In genomic region chr13:51221674-51222509, GRCh38 we compare ENCODE assay signal across 8 cellular contexts. TPM values are rescaled to one million over a fixed set of nuclear protein-coding genes. Genes with fewer than 3 reads are reported as not detected.
A peak's percentile ranks its signal among the peaks of the same experiment; 100 is the strongest.
DNase-seq lines count a peak whose midpoint lies in the region; ATAC-seq and TF ChIP-seq lines count a peak whose summit lies in the region.

TSS of gene FAM124A (plus strand) at chr13:51222398. CDS start at chr13:51222502, 104 bp downstream.

- peak; percentile 32; the same call in 1 of the 3 replicates for TF ChIP-seq CTCF in H9 (conservative IDR thresholded peaks at IDR 0.05)
- TF ChIP-seq CTCF in activated CD8-positive, alpha-beta T cell treated with anti-CD3 and anti-CD28 coated beads for 36 hours (IDR thresholded peaks at IDR 0.05): no peak

- peaks cover 11% of the 10 kb centered on the region; the same call in 1 of the 2 replicates for H3K79me2 ChIP-seq in H9 (ENCODE audit: insufficient read depth, low read length)

- H3K4me1 Mint-ChIP-seq in H9: peaks cover 49 to 54% of the 10 kb centered on the region in 2 experiments
- H3K4me1 Mint-ChIP-seq in activated CD8-positive, alpha-beta T cell treated with anti-CD3 and anti-CD28 coated beads for 36 hours (ENCODE audit: low read depth): no peaks in the 10 kb centered on the region

- peak within 1 kb of the TSS; percentile 32 for H3K4me3 ChIP-seq in mononuclear cell (ENCODE audit: low read length)

- peak within 1 kb of the TSS; percentile 89 for H3K4me2 ChIP-seq in H9 (ENCODE audit: insufficient read depth, insufficient read length, low read length)

- H3K27me3 Mint-ChIP-seq in H9 (ENCODE audit: low read depth): peaks cover 9% of the 10 kb centered on the region
- peaks cover 43% of the 10 kb centered on the region for H3K27me3 Mint-ChIP-seq in activated CD8-positive, alpha-beta T cell treated with anti-CD3 and anti-CD28 coated beads for 36 hours

- CTCF ChIA-PET in activated CD8-positive, alpha-beta T cell treated with anti-CD3 and anti-CD28 coated beads for 36 hours (lab: Charles Lee): interaction anchor here (1.0 to 3.2 kb wide), 3 partner anchors 28 to 96 kb away, joined by 3 to 21 read pairs (median 3); no protein-coding TSS in a partner anchor

- peak within 1 kb of the TSS; percentile 41 for H3K14ac ChIP-seq in H9 (ENCODE audit: insufficient read depth, low read length)

- peaks cover 0 to 3% of the 10 kb centered on the region in 2 experiments; a peak in 3 of 5 replicates for H3K9me3 Mint-ChIP-seq in H9
- H3K9me3 Mint-ChIP-seq in activated CD8-positive, alpha-beta T cell treated with anti-CD3 and anti-CD28 coated beads for 36 hours: no peaks in the 10 kb centered on the region

- H4K91ac ChIP-seq in H9 (ENCODE audit: insufficient read length, low read depth, low read length): no peak within 1 kb of the TSS

- H3K4me1 ChIP-seq in H9 (ENCODE audit: insufficient read depth, low read length) (peaks cover 23% of the 10 kb centered on the region), mononuclear cell (ENCODE audit: insufficient read depth, low read length) (peaks cover 28% of the 10 kb centered on the region)

- H2BK15ac ChIP-seq in H9 (ENCODE audit: low read depth, low read length): no peak within 1 kb of the TSS

- H3K23me2 ChIP-seq in H9 (ENCODE audit: insufficient read length, low read depth, low read length, poor library complexity, severe bottlenecking): peaks cover 17% of the 10 kb centered on the region

- POLR2A ChIA-PET in activated CD8-positive, alpha-beta T cell treated with anti-CD3 and anti-CD28 coated beads for 36 hours (lab: Charles Lee): no interaction called here

- H3K9me3 ChIP-seq in H9 (ENCODE audit: control insufficient read depth, low read depth, low read length) (no peaks in the 10 kb centered on the region), mononuclear cell (ENCODE audit: low read depth, low read length) (no peaks in the 10 kb centered on the region)

- H4K8ac ChIP-seq in H9 (replicated peaks; ENCODE audit: insufficient read length, low read depth, low read length): no peak within 1 kb of the TSS

- no peak within 1 kb of the TSS for H2BK120ac ChIP-seq in H9 (ENCODE audit: low read depth, low read length, poor library complexity, severe bottlenecking)

- H3K4me3 Mint-ChIP-seq in H9: peak within 1 kb of the TSS; percentile 89 to 92
- peak within 1 kb of the TSS; percentile 68 for H3K4me3 Mint-ChIP-seq in activated CD8-positive, alpha-beta T cell treated with anti-CD3 and anti-CD28 coated beads for 36 hours

- H2BK20ac ChIP-seq in H9 (ENCODE audit: low read depth, low read length, poor library complexity, severe bottlenecking): no peak within 1 kb of the TSS

- no peak within 1 kb of the TSS for H3K4ac ChIP-seq in H9 (ENCODE audit: low read depth, low read length)

- peaks cover 16 to 26% (median 21%) of the 10 kb centered on the region in 3 experiments; a peak in 6 of 7 replicates for H3K36me3 Mint-ChIP-seq in H9 (ENCODE audit: insufficient read depth in 1 of 3, low read depth in 3 of 3)
- H3K36me3 Mint-ChIP-seq in activated CD8-positive, alpha-beta T cell treated with anti-CD3 and anti-CD28 coated beads for 36 hours (ENCODE audit: low read depth): no peaks in the 10 kb centered on the region

- H3K27ac Mint-ChIP-seq in H9: peak within 1 kb of the TSS; percentile 71 to 82 (median 72); a peak in 6 of 7 replicates
- no peak within 1 kb of the TSS for H3K27ac Mint-ChIP-seq in activated CD8-positive, alpha-beta T cell treated with anti-CD3 and anti-CD28 coated beads for 36 hours

- no peaks in the 10 kb centered on the region for H4K20me1 ChIP-seq in H9 (ENCODE audit: control insufficient read depth, insufficient read depth, insufficient read length)

- intact Hi-C loops in activated CD8-positive, alpha-beta T cell treated with anti-CD3 and anti-CD28 coated beads for 36 hours (cut with micrococcal nuclease): no loop called here

- H2AFZ ChIP-seq in H9 (ENCODE audit: low read length): no peak within 1 kb of the TSS

- H3K79me1 ChIP-seq in H9 (ENCODE audit: insufficient read depth, low read depth, low read length, poor library complexity, severe bottlenecking): peaks cover 5% of the 10 kb centered on the region

- H3K9ac ChIP-seq in H9 (ENCODE audit: extremely low read depth, insufficient read length, low read length): peak within 1 kb of the TSS; percentile 84

- H2BK5ac ChIP-seq in H9 (ENCODE audit: insufficient read length, low read length): no peak within 1 kb of the TSS

- H4K5ac ChIP-seq in H9 (ENCODE audit: insufficient read length, low read depth, low read length): no peak within 1 kb of the TSS

- H3K23ac ChIP-seq in H9 (ENCODE audit: insufficient read length, low read depth, low read length): no peak within 1 kb of the TSS

- H3K27me3 ChIP-seq in H9 (ENCODE audit: insufficient read depth, low read length) (no peaks in the 10 kb centered on the region), mononuclear cell (ENCODE audit: insufficient read depth, low read length) (peaks cover 32% of the 10 kb centered on the region)

- peak within 1 kb of the TSS; percentile 74 for H3K18ac ChIP-seq in H9 (ENCODE audit: insufficient read length, low read depth, low read length)

- H2AK5ac ChIP-seq in H9 (ENCODE audit: insufficient read length, low read length): no peak within 1 kb of the TSS

- H3K56ac ChIP-seq in H9 (ENCODE audit: insufficient read length, low read depth, low read length): no peak within 1 kb of the TSS

- DNase-seq in GDM1 (lab: John Stamatoyannopoulos, UW) (peak; percentile 59), H9 (no peak), MV-4-11 (lab: John Stamatoyannopoulos, UW) (peak; percentile 17), epidermal melanocyte (ENCODE audit: insufficient read length, low spot score) (peak; percentile 32), NCI-H1694 treated with DMSO at 0.1 percent for 48 hours (lab: John Stamatoyannopoulos, UW) (no peak)
- peak; percentile 43 for DNase-seq in activated CD8-positive, alpha-beta T cell treated with anti-CD3 and anti-CD28 coated beads for 36 hours
- DNase-seq in stimulated activated naive CD8-positive, alpha-beta T cell treated with anti-CD3 and anti-CD28 coated beads, Interleukin-15, Interleukin-2, amounts not matched to agents 100 U/mL and 50 U/mL, for 24 hours: peak; percentile 66

- H2BK12ac ChIP-seq in H9 (ENCODE audit: insufficient read length, low read depth, low read length): no peak within 1 kb of the TSS

- H3K27ac ChIP-seq in H9 (ENCODE audit: insufficient read length, low read depth, low read length): no peak within 1 kb of the TSS

- WGBS in H9 (ENCODE audit: extremely low coverage, insufficient read length, low lambda C conversion rate): no CpG with 5 or more reads among the region's 86 CpGs

- H3T11ph ChIP-seq in H9 (ENCODE audit: low read length): no peak within 1 kb of the TSS

- ATAC-seq in activated CD8-positive, alpha-beta T cell treated with anti-CD3 and anti-CD28 coated beads for 36 hours: peak; percentile 93
- ATAC-seq in stimulated activated naive CD8-positive, alpha-beta T cell treated with anti-CD3 and anti-CD28 coated beads, Interleukin-15, Interleukin-2, amounts not matched to agents 100 U/mL and 50 U/mL, for 24 hours: peak; percentile 84

RNA-seq across cellular contexts. Expression of gene FAM124A, which starts in this region (rescaled TPM):
- total RNA-seq in H9 (2021): 40.1 and 41.9 TPM in 2 replicates
- total RNA-seq in activated CD8-positive, alpha-beta T cell treated with anti-CD3 and anti-CD28 coated beads for 36 hours: under 1 TPM; 0.07 to 0.25 TPM
- under 0.01 TPM for total RNA-seq in mononuclear cell

Comparison
In these comparisons a context has a peak if more than half of its experiments do, and no peak if none do; other contexts are left out.
1. RNA of gene FAM124A (total RNA-seq): 40.1 to 41.9 TPM in H9; 0.07 to 0.25 TPM in activated CD8-positive, alpha-beta T cell treated with anti-CD3 and anti-CD28 coated beads for 36 hours and under 0.01 TPM in mononuclear cell (single experiment); every median in the first group is over 10 times any median in the second.
2. Peak in DNase-seq and ATAC-seq in activated CD8-positive, alpha-beta T cell treated with anti-CD3 and anti-CD28 coated beads for 36 hours; RNA of the gene not detected or under 1 TPM.
3. DNase-seq: peak in GDM1 (single experiment), MV-4-11 (single experiment), epidermal melanocyte (single experiment) and stimulated activated naive CD8-positive, alpha-beta T cell treated with anti-CD3 and anti-CD28 coated beads, Interleukin-15, Interleukin-2, amounts not matched to agents 100 U/mL and 50 U/mL, for 24 hours (single experiment); none in H9 (single experiment) and NCI-H1694 treated with DMSO at 0.1 percent for 48 hours (single experiment).